27 cellular contexts compared by ENCODE assay signal in genomic region chr2:126784045-126784444, GRCh38.
"Had no signal": no experiment of that assay in that cellular context is flagged by ENCODE, and none has a peak within 500 bp of the region (broad histone marks: within the 10 kb centered on the region; RNA-seq: fewer than 3 reads in every experiment).

No MANE protein-coding gene starts in this region.

- H3K4me3 ChIP-seq: breast epithelium, heart left ventricle, left ventricle myocardium inferior, lung, mucosa of descending colon, sigmoid colon, upper lobe of left lung had no signal

- ATAC-seq: activated CD8-positive, alpha-beta memory T cell treated with anti-CD3 and anti-CD28 coated beads, Interleukin-2, amount 10 ng/mL, durations not matched to agents 7 days and 5 days; activated CD8-positive, alpha-beta T cell treated with anti-CD3 and anti-CD28 coated beads for 36 hours; activated naive CD8-positive, alpha-beta T cell treated with anti-CD3 and anti-CD28 coated beads, Interleukin-2, amount 50 U/mL, for 24 hours; esophagus mucosa; mucosa of descending colon; stimulated activated memory B cell treated with anti-CD40 and anti-IgM and Interleukin-4, amounts not matched to agents 10 μg/mL and 1 μg/mL and 100 μg/mL, for 72 hours; stimulated activated naive CD8-positive, alpha-beta T cell treated with anti-CD3 and anti-CD28 coated beads, Interleukin-15, amount 100 ng/mL, for 72 hours had no signal

- H3K9me3 ChIP-seq: breast epithelium, heart left ventricle, left ventricle myocardium inferior, mucosa of descending colon, neutrophil, sigmoid colon, upper lobe of left lung had no signal

- H3K27me3 ChIP-seq: sigmoid colon, upper lobe of left lung had no signal

- DNase-seq: activated B cell treated with CpG ODN at 0.5 μM for 24 hours; activated CD4-positive, alpha-beta T cell treated with anti-CD3 and anti-CD28 coated beads, Interleukin-2, amount 50 U/mL, for 1 hour; activated CD8-positive, alpha-beta memory T cell treated with anti-CD3 and anti-CD28 coated beads, Interleukin-2, amount 10 ng/mL, durations not matched to agents 7 days and 5 days; activated CD8-positive, alpha-beta T cell treated with anti-CD3 and anti-CD28 coated beads for 36 hours; activated gamma-delta T cell; activated naive CD8-positive, alpha-beta T cell treated with anti-CD3 and anti-CD28 coated beads, Interleukin-2, amount 50 U/mL, for 24 hours; endodermal cell; foreskin fibroblast; heart left ventricle; left ventricle myocardium inferior; mesendoderm; mucosa of descending colon; nephron progenitor cell; sigmoid colon; small intestine; stimulated activated CD4-positive, alpha-beta T cell treated with anti-CD3 and anti-CD28 coated beads, Interleukin-1b, Interleukin-23, amount 100 ng/mL, for 48 hours; stimulated activated CD4-positive, alpha-beta T cell treated with anti-CD3 and anti-CD28 coated beads, Interleukin-4, amount 100 ng/mL, for 4 hours; stimulated activated CD8-positive, alpha-beta memory T cell treated with anti-CD3 and anti-CD28 coated beads, Interleukin-4, amount 100 ng/mL, for 48 hours; stimulated activated naive CD8-positive, alpha-beta T cell treated with anti-CD3 and anti-CD28 coated beads, Interleukin-15, amount 100 ng/mL, for 72 hours; substantia nigra; T-helper 1 cell; upper lobe of left lung had no signal

- H3K4me1 ChIP-seq: breast epithelium, heart left ventricle, left ventricle myocardium inferior, sigmoid colon, upper lobe of left lung had no signal

- H3K36me3 ChIP-seq: breast epithelium, heart left ventricle, left ventricle myocardium inferior, neutrophil, sigmoid colon, upper lobe of left lung had no signal

- H3K27ac ChIP-seq: breast epithelium, heart left ventricle, left ventricle myocardium inferior, neutrophil, sigmoid colon, upper lobe of left lung had no signal
